Comparison of ENCODE assay signal across 17 cellular contexts in the genomic region with DNA sequence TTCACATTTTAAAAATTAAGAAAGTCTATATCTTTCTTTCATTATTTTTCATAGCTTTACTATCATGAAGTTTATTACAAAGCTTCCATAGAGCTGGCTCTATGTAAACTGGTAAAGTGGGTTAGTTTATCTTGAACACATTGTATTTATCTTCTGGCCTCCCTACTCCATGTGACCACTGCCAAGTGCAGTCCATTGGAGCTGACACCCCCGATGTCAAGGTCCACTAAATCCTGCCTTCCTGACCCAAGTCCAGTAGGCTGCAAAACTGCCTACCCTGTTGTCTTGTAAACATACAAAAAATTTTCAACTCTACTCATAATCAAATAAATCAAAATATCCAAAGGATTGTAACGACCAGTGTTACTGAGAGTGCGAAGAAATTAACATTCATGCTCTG. TPM values are rescaled to one million over a fixed set of nuclear protein-coding genes. Genes with fewer than 3 reads are reported as not detected.
DNase-seq lines count a peak whose midpoint lies in the region; ATAC-seq, FAIRE-seq and TF ChIP-seq lines count a peak whose summit lies in the region.
"Had no signal": no experiment of that assay in that cellular context is flagged by ENCODE, and none has a peak within 500 bp of the region (broad histone marks: within the 10 kb centered on the region; RNA-seq: fewer than 3 reads in every experiment).

No MANE protein-coding gene starts in this region.

- FAIRE-seq in HepG2 (lab: Jason Lieb, UNC) = peak; percentile 50
- FAIRE-seq: GM12892, H1 had no signal

- H3K27me3 Mint-ChIP-seq in naive thymus-derived CD8-positive, alpha-beta T cell = no peaks in the 10 kb centered on the region
- H3K27me3 Mint-ChIP-seq: IgD-negative memory B cell had no signal

- no peak overlapping the region for H3K4me3 Mint-ChIP-seq in naive thymus-derived CD8-positive, alpha-beta T cell
- H3K4me3 Mint-ChIP-seq: CD8-positive, alpha-beta memory T cell; IgD-negative memory B cell had no signal

- intact Hi-C loops in HepG2 (cut with micrococcal nuclease; ENCODE audit: unreplicated experiment) (no loop called here), posterior vena cava (cut with DNase I) (no loop called here)

- no peaks in the 10 kb centered on the region for H3F3A ChIP-seq in Loucy (ENCODE audit: low read depth)

- H2AFZ ChIP-seq in Loucy (ENCODE audit: low read length) (no peak overlapping the region), HepG2 (ENCODE audit: low read length) (no peak overlapping the region)

- H3K27ac Mint-ChIP-seq in naive thymus-derived CD8-positive, alpha-beta T cell = no peak overlapping the region
- H3K27ac Mint-ChIP-seq: CD8-positive, alpha-beta memory T cell; IgD-negative memory B cell had no signal

- H3K4me1 Mint-ChIP-seq in naive thymus-derived CD8-positive, alpha-beta T cell = peaks cover 0 to 5% (median 3%) of the 10 kb centered on the region in 4 donors
- H3K4me1 Mint-ChIP-seq: CD8-positive, alpha-beta memory T cell; IgD-negative memory B cell had no signal

- no peaks in the 10 kb centered on the region for H3K36me3 Mint-ChIP-seq in naive thymus-derived CD8-positive, alpha-beta T cell
- H3K36me3 Mint-ChIP-seq: CD8-positive, alpha-beta memory T cell; IgD-negative memory B cell had no signal

- H4K20me1 ChIP-seq in Loucy (ENCODE audit: insufficient read depth, low read length, poor library complexity, severe bottlenecking) = no peaks in the 10 kb centered on the region
- no peaks in the 10 kb centered on the region for H4K20me1 ChIP-seq in HepG2 (ENCODE audit: insufficient read depth, low read length)
- H4K20me1 ChIP-seq: BLaER1 had no signal

- no peaks in the 10 kb centered on the region for H3K9me2 ChIP-seq in Loucy (replicated peaks; ENCODE audit: low read depth, low read length)

- H3K9ac ChIP-seq in Loucy (ENCODE audit: low read depth, low read length, poor library complexity, severe bottlenecking) (no peak overlapping the region), endocrine pancreas (ENCODE audit: control insufficient read depth, insufficient read depth, low read length) (no peak overlapping the region), HepG2 (ENCODE audit: insufficient read depth, low read depth, low read length) (0 out of 2 replicates have a peak overlapping the region, but pooled peaks have one; percentile 13)
- H3K9ac ChIP-seq: BLaER1 had no signal

- H3K27me3 ChIP-seq in Loucy (ENCODE audit: insufficient read depth, low read length, poor library complexity, severe bottlenecking) (no peaks in the 10 kb centered on the region), endocrine pancreas (ENCODE audit: control insufficient read depth, insufficient read depth, low read length) (no peaks in the 10 kb centered on the region), HepG2 (ENCODE audit: control insufficient read depth in 1 of 2, insufficient read depth in 2 of 2, low read length in 2 of 2) (no peaks in the 10 kb centered on the region)
- H3K27me3 ChIP-seq: BLaER1 had no signal

- DNase-seq in HepG2 (ENCODE audit: low spot score) (peak; percentile 31), posterior vena cava (ENCODE audit: low spot score) (peak; percentile 20), inferior parietal cortex (ENCODE audit: extremely low spot score) (no peak)
- no peak for DNase-seq in naive thymus-derived CD8-positive, alpha-beta T cell
- DNase-seq: AML-193; Caco-2; CD8-positive, alpha-beta memory T cell; DND-41; GDM1 had no signal

- peak in 1 of 2 experiments; percentile 57; a peak in 1 of 4 replicates for TF ChIP-seq EP300 in HepG2 (IDR thresholded peaks at IDR 0.05; ENCODE audit: low read depth in 2 of 2, low read length in 2 of 2)
- no peak for TF ChIP-seq EP300 in HepG2 (CRISPR knock-in tag; IDR thresholded peaks at IDR 0.05; ENCODE audit: borderline replicate concordance)

- no peaks in the 10 kb centered on the region for H3K9me3 Mint-ChIP-seq in naive thymus-derived CD8-positive, alpha-beta T cell
- H3K9me3 Mint-ChIP-seq: CD8-positive, alpha-beta memory T cell; IgD-negative memory B cell had no signal

- no peak for TF ChIP-seq POLR2A in HepG2 (IDR thresholded peaks at IDR 0.05; ENCODE audit: insufficient read depth in 1 of 2, low read depth in 2 of 2, low read length in 2 of 2)

- H3K9me3 ChIP-seq in Loucy (ENCODE audit: insufficient read depth, low read depth, low read length) (no peaks in the 10 kb centered on the region), endocrine pancreas (ENCODE audit: control insufficient read depth, low read length) (no peaks in the 10 kb centered on the region), HepG2 (ENCODE audit: low read length) (no peaks in the 10 kb centered on the region)
- H3K9me3 ChIP-seq: BLaER1, HAP-1 had no signal

- H3K4me1 ChIP-seq in Loucy (ENCODE audit: insufficient read depth, low read length, poor library complexity, severe bottlenecking) = peaks cover 8% of the 10 kb centered on the region
- H3K4me1 ChIP-seq in endocrine pancreas (ENCODE audit: control insufficient read depth, insufficient read depth, low read length) = peaks cover 5% of the 10 kb centered on the region
- H3K4me1 ChIP-seq in HepG2 (ENCODE audit: insufficient read depth, low read length) = peaks cover 25% of the 10 kb centered on the region
- H3K4me1 ChIP-seq: BLaER1, Caco-2, HAP-1 had no signal

- TF ChIP-seq RAD21 in HepG2 (CRISPR knock-in tag; IDR thresholded peaks at IDR 0.05) = no peak

- POLR2A ChIA-PET in HepG2 (lab: Yijun Ruan, JAX) = interaction anchor here (0.8 to 1.8 kb wide), 4 partner anchors 10 to 25 kb away, joined by 3 to 6 read pairs (median 4); partner anchors contain the start of gene DNAJC12
- POLR2A ChIA-PET in naive thymus-derived CD8-positive, alpha-beta T cell (lab: Charles Lee) = interaction anchor here (0.7 kb wide), 1 partner anchor 51 kb away, joined by 3 read pairs; no protein-coding TSS in a partner anchor

- CTCF ChIA-PET in HepG2 (lab: Yijun Ruan, JAX; ENCODE audit: low intra/inter-chr PET ratio, low total read pairs) = no interaction called here

- in situ Hi-C loops in HepG2 (cut with HindIII; ENCODE audit: extremely low pct_ligation_motif_present, low pct_unique_long_range_greater_than_20kb) = no loop called here

- H3K4me2 ChIP-seq in Loucy (ENCODE audit: low read depth, low read length, poor library complexity, severe bottlenecking) (peak overlapping the region; percentile 8), HepG2 (ENCODE audit: low read depth, low read length) (peak overlapping the region; percentile 57)
- H3K4me2 ChIP-seq: BLaER1 had no signal

- H3K36me3 ChIP-seq in Loucy (ENCODE audit: insufficient read depth, low read length) (no peaks in the 10 kb centered on the region), endocrine pancreas (ENCODE audit: control insufficient read depth, insufficient read depth, low read length) (peaks cover 3% of the 10 kb centered on the region), HepG2 (replicated peaks in 1 of 2; ENCODE audit: control insufficient read depth in 1 of 2, insufficient read depth in 2 of 2, low read length in 2 of 2) (peaks cover 0 to 3% of the 10 kb centered on the region in 2 experiments; a peak in 1 of 5 replicates)
- H3K36me3 ChIP-seq: BLaER1, HAP-1 had no signal

- H3K27ac ChIP-seq in HepG2 (ENCODE audit: extremely low read length, insufficient read depth, low read length) = peak overlapping the region; percentile 48
- H3K27ac ChIP-seq: BLaER1 had no signal

- BruUV-seq in HepG2 (replicated peaks; lab: Mats Ljungman, UMichigan) = no TSS peak

- 57% methylated on average over 3 of the region's 3 CpGs for whole genome bisulfite sequencing in HepG2 (ENCODE audit: low lambda C conversion rate)

- TF ChIP-seq CTCF in Loucy (conservative IDR thresholded peaks at IDR 0.05; ENCODE audit: low read length) (no peak), HepG2 (CRISPR knock-in tag; IDR thresholded peaks at IDR 0.05) (no peak)

- ATAC-seq in HepG2 (peak; percentile 89), GM19395 (IDR thresholded peaks at IDR 0.05; ENCODE audit: unreplicated experiment) (no peak)
- no peak for ATAC-seq in naive thymus-derived CD8-positive, alpha-beta T cell

- H3K4me3 ChIP-seq in Loucy (ENCODE audit: low read length, poor library complexity, severe bottlenecking) = no peak overlapping the region
- peak overlapping the region; percentile 24 for H3K4me3 ChIP-seq in endocrine pancreas (ENCODE audit: control insufficient read depth, insufficient read depth, low read length)
- no peak overlapping the region for H3K4me3 ChIP-seq in HepG2 (replicated peaks in 1 of 3; ENCODE audit: insufficient read depth in 1 of 3, low read depth in 2 of 3, low read length in 3 of 3)
- H3K4me3 ChIP-seq: BLaER1, HAP-1 had no signal

- H3K79me2 ChIP-seq in Loucy (ENCODE audit: insufficient read depth, low read length) (no peaks in the 10 kb centered on the region), HepG2 (ENCODE audit: insufficient read depth, low read length) (peaks cover 17% of the 10 kb centered on the region)

RNA-seq across cellular contexts. Expression of gene DNAJC12, which starts 10.2 kb away (rescaled TPM):
- total RNA-seq in HepG2 (2016; rRNA removed; fragmentation: Illumina TruSeq; extraction: Trizol) (11.6 and 14.4 TPM in 2 replicates), posterior vena cava (1 to 10 TPM; 2.7 to 4.0 TPM)
- total RNA-seq in HepG2 (2016; cell fraction: cytosol; rRNA removed; fragmentation: Illumina TruSeq; extraction: Trizol; ENCODE audit: low read depth) = 3.2 and 3.5 TPM in 2 replicates
- total RNA-seq in HepG2 (2016; cell fraction: insoluble cytoplasmic fraction; rRNA removed; fragmentation: Illumina TruSeq; extraction: Trizol) = 10.7 and 18.0 TPM in 2 replicates
- 5.5 and 7.4 TPM in 2 replicates for total RNA-seq in HepG2 (2016; cell fraction: membrane; rRNA removed; fragmentation: Illumina TruSeq; extraction: Trizol)
- total RNA-seq in HepG2 (2016; cell fraction: nucleus; rRNA removed; fragmentation: Illumina TruSeq; extraction: Trizol) = 4.7 and 5.1 TPM in 2 replicates
- polyA plus RNA-seq in HepG2 (2011; rRNA removed) = 42.6 and 43.9 TPM in 2 replicates
- polyA plus RNA-seq in HepG2 (2011; cell fraction: cytosol; rRNA removed) = 21.0 and 40.0 TPM in 2 replicates
- 7.5 and 15.1 TPM in 2 replicates for polyA plus RNA-seq in HepG2 (2011; cell fraction: nucleus; rRNA removed)
- 81.9 and 82.1 TPM in 2 replicates for polyA plus RNA-seq in HepG2 (2012)
- polyA plus RNA-seq in HepG2 (2016; cell fraction: cytosol; fragmentation: Illumina TruSeq; extraction: Trizol; ENCODE audit: low read depth) = 1.9 and 3.5 TPM in 2 replicates
- 13.4 and 19.0 TPM in 2 replicates for polyA plus RNA-seq in HepG2 (2016; cell fraction: insoluble cytoplasmic fraction; fragmentation: Illumina TruSeq; extraction: Trizol; ENCODE audit: low read depth)
- polyA plus RNA-seq in HepG2 (2016; cell fraction: membrane; fragmentation: Illumina TruSeq; extraction: Trizol; ENCODE audit: low read depth) = 3.8 and 4.2 TPM in 2 replicates
- 5.6 and 5.8 TPM in 2 replicates for polyA plus RNA-seq in HepG2 (2016; cell fraction: nucleus; fragmentation: Illumina TruSeq; extraction: Trizol; ENCODE audit: insufficient read depth, low read depth)
- polyA minus RNA-seq in HepG2 (2011; rRNA and poly(A)+ RNA removed; ENCODE audit: low replicate concordance) = 2.8 and 6.8 TPM in 2 replicates
- polyA minus RNA-seq in HepG2 (2011; cell fraction: cytosol; rRNA and poly(A)+ RNA removed) = 10.6 and 13.8 TPM in 2 replicates
- 10.3 and 17.5 TPM in 2 replicates for polyA minus RNA-seq in HepG2 (2011; cell fraction: nucleus; rRNA and poly(A)+ RNA removed)
- total RNA-seq in naive thymus-derived CD8-positive, alpha-beta T cell = not detected
- 1 to 10 TPM in 1 of 3 donors, under 1 TPM in 1, not detected in 1; 0.30 to 1.4 TPM for polyA plus RNA-seq in naive thymus-derived CD8-positive, alpha-beta T cell
- polyA plus RNA-seq: CD8-positive, alpha-beta memory T cell; IgD-negative memory B cell had no signal

RNA-seq across cellular contexts. Expression of gene SIRT1, which starts 56.6 kb away (rescaled TPM):
- total RNA-seq in HepG2 (2016; rRNA removed; fragmentation: Illumina TruSeq; extraction: Trizol) (10.2 and 16.6 TPM in 2 replicates), posterior vena cava (10 to 100 TPM; 19.5 to 21.6 TPM)
- total RNA-seq in HepG2 (2016; cell fraction: cytosol; rRNA removed; fragmentation: Illumina TruSeq; extraction: Trizol; ENCODE audit: low read depth) = 2.2 and 4.1 TPM in 2 replicates
- 10.3 and 15.9 TPM in 2 replicates for total RNA-seq in HepG2 (2016; cell fraction: insoluble cytoplasmic fraction; rRNA removed; fragmentation: Illumina TruSeq; extraction: Trizol)
- 4.9 and 6.6 TPM in 2 replicates for total RNA-seq in HepG2 (2016; cell fraction: membrane; rRNA removed; fragmentation: Illumina TruSeq; extraction: Trizol)
- 10.6 and 12.4 TPM in 2 replicates for total RNA-seq in HepG2 (2016; cell fraction: nucleus; rRNA removed; fragmentation: Illumina TruSeq; extraction: Trizol)
- polyA plus RNA-seq in HepG2 (2011; rRNA removed) = 7.5 and 9.4 TPM in 2 replicates
- polyA plus RNA-seq in HepG2 (2011; cell fraction: cytosol; rRNA removed) = 3.4 and 5.3 TPM in 2 replicates
- polyA plus RNA-seq in HepG2 (2011; cell fraction: nucleus; rRNA removed) = 3.2 and 3.6 TPM in 2 replicates
- 10.6 and 11.9 TPM in 2 replicates for polyA plus RNA-seq in HepG2 (2012)
- 0.53 and 0.71 TPM in 2 replicates for polyA plus RNA-seq in HepG2 (2016; cell fraction: cytosol; fragmentation: Illumina TruSeq; extraction: Trizol; ENCODE audit: low read depth)
- polyA plus RNA-seq in HepG2 (2016; cell fraction: insoluble cytoplasmic fraction; fragmentation: Illumina TruSeq; extraction: Trizol; ENCODE audit: low read depth) = 16.9 and 17.4 TPM in 2 replicates
- polyA plus RNA-seq in HepG2 (2016; cell fraction: membrane; fragmentation: Illumina TruSeq; extraction: Trizol; ENCODE audit: low read depth) = 2.9 and 3.1 TPM in 2 replicates
- polyA plus RNA-seq in HepG2 (2016; cell fraction: nucleus; fragmentation: Illumina TruSeq; extraction: Trizol; ENCODE audit: insufficient read depth, low read depth) = 12.2 and 12.6 TPM in 2 replicates
- 2.7 and 7.2 TPM in 2 replicates for polyA minus RNA-seq in HepG2 (2011; rRNA and poly(A)+ RNA removed; ENCODE audit: low replicate concordance)
- 8.3 and 9.1 TPM in 2 replicates for polyA minus RNA-seq in HepG2 (2011; cell fraction: cytosol; rRNA and poly(A)+ RNA removed)
- 10.7 and 12.6 TPM in 2 replicates for polyA minus RNA-seq in HepG2 (2011; cell fraction: nucleus; rRNA and poly(A)+ RNA removed)
- 10 to 100 TPM; 55.8 to 60.9 TPM for total RNA-seq in naive thymus-derived CD8-positive, alpha-beta T cell
- 10 to 100 TPM; 10.2 to 18.7 (median 12.4) TPM for polyA plus RNA-seq in naive thymus-derived CD8-positive, alpha-beta T cell

Comparison
In these comparisons a context has a peak if more than half of its experiments do, and no peak if none do; other contexts are left out.
1. DNase-seq: peak in HepG2 (single experiment) and posterior vena cava (single experiment); none in inferior parietal cortex (single experiment) and naive thymus-derived CD8-positive, alpha-beta T cell (0 of 10).